In the genomic region with DNA sequence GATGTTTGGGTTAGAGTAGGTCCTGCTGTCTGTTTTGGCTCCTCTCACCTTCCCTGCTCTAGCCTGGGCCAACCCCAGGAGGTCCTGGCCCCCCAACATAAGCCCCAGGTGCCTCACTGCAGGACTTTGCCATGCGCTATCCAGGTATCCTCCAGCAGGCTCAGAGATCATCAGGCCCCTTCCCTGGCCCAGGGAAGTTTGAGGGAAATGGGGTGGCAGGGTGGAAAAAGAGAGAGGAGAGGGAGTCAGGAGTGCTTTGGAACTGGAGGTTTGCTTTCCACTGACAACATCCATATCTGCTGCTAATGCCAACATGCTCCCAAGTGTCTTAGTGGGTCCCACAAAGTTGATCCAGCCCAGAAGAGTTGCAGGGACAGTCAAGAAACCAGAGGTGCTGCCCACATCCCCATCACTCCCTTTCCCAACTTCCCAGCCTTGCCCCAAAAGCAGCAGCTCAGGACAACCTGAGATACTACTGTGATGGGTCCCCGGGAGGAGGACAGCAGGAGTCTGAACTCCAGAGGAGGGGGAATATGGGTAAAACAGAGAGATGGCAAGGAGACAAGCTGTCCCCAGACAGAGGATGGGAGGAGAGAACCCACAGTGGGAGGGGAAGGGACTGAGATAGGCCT, we compare ENCODE assay signal across 9 cellular contexts. TPM values are rescaled to one million over a fixed set of nuclear protein-coding genes. Genes with fewer than 3 reads are reported as not detected.
DNase-seq lines count a peak whose midpoint lies in the region; ATAC-seq, FAIRE-seq and TF ChIP-seq lines count a peak whose summit lies in the region.
"Had no signal": no experiment of that assay in that cellular context is flagged by ENCODE, and none has a peak within 500 bp of the region (broad histone marks: within the 10 kb centered on the region; RNA-seq: fewer than 3 reads in every experiment).

No MANE protein-coding gene starts in this region.

- H3K27ac ChIP-seq in HUES6 (ENCODE audit: low read depth, low read length) = no peak overlapping the region; the same call in 1 of the 2 replicates
- H3K27ac ChIP-seq in left lung = peak overlapping the region; percentile 88 to 96
- H3K27ac ChIP-seq in subcutaneous abdominal adipose tissue (ENCODE audit: low read depth, low read length) = peak overlapping the region; percentile 99

- DNase-seq in MCF 10A (ENCODE audit: unreplicated experiment) (no peak), left lung (no peak), AG08396 (ENCODE audit: low spot score) (no peak), frontal cortex (ENCODE audit: low spot score in 2 of 2) (no peak), NCI-H146 treated with DMSO at 0.1 percent for 48 hours (lab: John Stamatoyannopoulos, UW; ENCODE audit: unreplicated experiment) (no peak), NCI-H2196 (lab: John Stamatoyannopoulos, UW; ENCODE audit: unreplicated experiment) (no peak)

- POLR2A ChIA-PET in MCF 10A (lab: Yijun Ruan, JAX) = interaction anchor here (0.8 to 4.8 kb wide), 9 partner anchors 15 to 166 kb away, joined by 3 to 34 read pairs (median 3); partner anchors contain the start of genes EIF4B, IGFBP6, KRT18 and SPRYD3

- H3K9ac ChIP-seq in HUES6 (ENCODE audit: low read length) = peak overlapping the region; percentile 39
- H3K9ac ChIP-seq in subcutaneous abdominal adipose tissue (ENCODE audit: low read length in 5 of 5) = peak overlapping the region; percentile 93 to 100 (median 99)

- H3K36me3 ChIP-seq in HUES6 (ENCODE audit: control insufficient read depth, insufficient read depth, low read length) = peaks cover 7% of the 10 kb centered on the region; the same call in 1 of the 2 replicates
- peaks cover 0 to 6% of the 10 kb centered on the region in 2 donors for H3K36me3 ChIP-seq in left lung
- H3K36me3 ChIP-seq in subcutaneous abdominal adipose tissue (ENCODE audit: control insufficient read depth in 5 of 5, insufficient read depth in 5 of 5, low read length in 5 of 5) = peaks cover 0 to 30% (median 18%) of the 10 kb centered on the region in 5 donors

- peaks cover 48% of the 10 kb centered on the region for H3K4me1 Mint-ChIP-seq in MCF 10A (ENCODE audit: insufficient read depth, unreplicated experiment)

- CTCF ChIA-PET in MCF 10A (lab: Yijun Ruan, JAX) = interaction anchor here (0.6 kb wide), 1 partner anchor 217 kb away, joined by 3 read pairs; no protein-coding TSS in a partner anchor

- no peak for ATAC-seq in left lung
- ATAC-seq: GM12878 had no signal

- TF ChIP-seq CTCF in MCF 10A (IDR thresholded peaks at IDR 0.05; ENCODE audit: unreplicated experiment) (no peak), left lung (IDR thresholded peaks at IDR 0.05) (no peak)

- BruUV-seq in MCF 10A (replicated peaks; lab: Mats Ljungman, UMichigan) = no TSS peak

- peaks cover 13% of the 10 kb centered on the region for H3K36me3 Mint-ChIP-seq in MCF 10A (ENCODE audit: insufficient read depth, unreplicated experiment)

- H3K27ac Mint-ChIP-seq in MCF 10A (ENCODE audit: low read depth, unreplicated experiment) = peak overlapping the region; percentile 59

- peak overlapping the region; percentile 80 for H3K4me3 Mint-ChIP-seq in MCF 10A (ENCODE audit: unreplicated experiment)

- peak overlapping the region; percentile 50 for H3K4me3 ChIP-seq in HUES6 (ENCODE audit: low read depth, low read length)
- H3K4me3 ChIP-seq in left lung = peak overlapping the region; percentile 59 to 68
- H3K4me3 ChIP-seq in subcutaneous abdominal adipose tissue (ENCODE audit: low read depth in 1 of 5, low read length in 5 of 5) = peak overlapping the region; percentile 87 to 95 (median 91)
- H3K4me3 ChIP-seq: GM12878 had no signal

- no peaks in the 10 kb centered on the region for H3K9me3 Mint-ChIP-seq in MCF 10A (ENCODE audit: unreplicated experiment)

- peaks cover 61% of the 10 kb centered on the region for H3K4me1 ChIP-seq in HUES6 (ENCODE audit: control insufficient read depth, insufficient read depth, low read length)
- H3K4me1 ChIP-seq in left lung = peaks cover 58 to 78% of the 10 kb centered on the region in 2 donors
- peaks cover 26 to 91% (median 83%) of the 10 kb centered on the region in 5 donors for H3K4me1 ChIP-seq in subcutaneous abdominal adipose tissue (ENCODE audit: control insufficient read depth in 5 of 5, insufficient read depth in 5 of 5, low read length in 5 of 5)

- no peaks in the 10 kb centered on the region for H3K27me3 Mint-ChIP-seq in MCF 10A (ENCODE audit: insufficient read depth, unreplicated experiment)

- H3K9me3 ChIP-seq in HUES6 (ENCODE audit: control insufficient read depth, insufficient read depth, low read depth, low read length) (no peaks in the 10 kb centered on the region), left lung (no peaks in the 10 kb centered on the region), subcutaneous abdominal adipose tissue (ENCODE audit: control insufficient read depth in 5 of 5, low read length in 5 of 5) (no peaks in the 10 kb centered on the region)

- FAIRE-seq in frontal cortex (lab: Jason Lieb, UNC) = no peak
- FAIRE-seq: GM12878 had no signal

- H3K27me3 ChIP-seq in HUES6 (ENCODE audit: control insufficient read depth, insufficient read depth, low read length) (peaks cover 5% of the 10 kb centered on the region; the same call in 1 of the 2 replicates), left lung (peaks cover 0 to 9% of the 10 kb centered on the region in 2 donors), subcutaneous abdominal adipose tissue (ENCODE audit: control insufficient read depth in 5 of 5, insufficient read depth in 4 of 5, low read length in 5 of 5) (peaks cover 0 to 2% (median 0%) of the 10 kb centered on the region in 5 donors)

- intact Hi-C loops in MCF 10A (cut with micrococcal nuclease) (no loop called here), left lung (cut with DNase I) (no loop called here)

RNA-seq across cellular contexts. Expression of gene TNS2, which starts 0.7 kb away (rescaled TPM):
- total RNA-seq in MCF 10A (2022) (22.3 and 26.3 TPM in 2 replicates), left lung (100 to 1,000 TPM; 112 to 129 TPM), frontal cortex (11.4 TPM)

RNA-seq across cellular contexts. Expression of gene SPRYD3, which starts 28.6 kb away (rescaled TPM):
- total RNA-seq in MCF 10A (2022) (35.2 and 39.9 TPM in 2 replicates), left lung (10 to 100 TPM; 36.4 to 41.4 TPM), frontal cortex (22.4 TPM)

RNA-seq across cellular contexts. Expression of gene EIF4B, which starts 44.3 kb away (rescaled TPM):
- total RNA-seq in MCF 10A (2022) (580 and 658 TPM in 2 replicates), left lung (100 to 1,000 TPM; 326 to 378 TPM), frontal cortex (1,330 TPM)

RNA-seq across cellular contexts. Expression of gene IGFBP6, which starts 46.9 kb away (rescaled TPM):
- total RNA-seq in MCF 10A (2022) = 6.4 and 12.0 TPM in 2 replicates
- 10 to 100 TPM; 25.4 to 29.1 TPM for total RNA-seq in left lung
- total RNA-seq in frontal cortex = 9.0 TPM

RNA-seq across cellular contexts. Expression of gene SOAT2, which starts 52.7 kb away (rescaled TPM):
- not detected in 2 replicates for total RNA-seq in MCF 10A (2022)
- total RNA-seq in left lung = not detected
- under 0.01 TPM for total RNA-seq in frontal cortex
